In genomic region chr6:160507420-160507819, GRCh38 we compare ENCODE assay signal across 27 cellular contexts.
"Had no signal": no experiment of that assay in that cellular context is flagged by ENCODE, and none has a peak within 500 bp of the region (broad histone marks: within the 10 kb centered on the region; RNA-seq: fewer than 3 reads in every experiment).

No MANE protein-coding gene starts in this region.

- H3K27ac ChIP-seq: breast epithelium, left ventricle myocardium inferior, parathyroid adenoma, psoas muscle, stomach, thyroid gland, upper lobe of right lung had no signal

- H2AFZ ChIP-seq: parathyroid adenoma had no signal

- H3K27me3 ChIP-seq: breast epithelium, stomach, thyroid gland, upper lobe of right lung had no signal

- H3K9me3 ChIP-seq: breast epithelium, thyroid gland had no signal

- H3K4me3 ChIP-seq: breast epithelium, left ventricle myocardium inferior, psoas muscle, smooth muscle cell, stomach, thyroid gland, upper lobe of right lung had no signal

- H3K4me1 ChIP-seq: breast epithelium, left ventricle myocardium inferior, parathyroid adenoma, psoas muscle, stomach, thyroid gland, upper lobe of right lung had no signal

- FAIRE-seq: endothelial cell of umbilical vein, islet of Langerhans had no signal

- H3K9ac ChIP-seq: parathyroid adenoma had no signal

- ATAC-seq: activated naive CD8-positive, alpha-beta T cell treated with anti-CD3 and anti-CD28 coated beads, Interleukin-2, amount 50 U/mL, for 24 hours; psoas muscle; stimulated activated naive B cell treated with anti-CD40 and anti-IgM and Interleukin-4, amounts not matched to agents 10 μg/mL and 1 μg/mL and 100 μg/mL, for 72 hours; T-helper 17 cell; upper lobe of right lung had no signal

- DNase-seq: activated CD4-positive, alpha-beta memory T cell treated with anti-CD3 and anti-CD28 coated beads, Interleukin-2, amount 10 ng/mL, durations not matched to agents 7 days and 5 days; activated CD4-positive, alpha-beta T cell treated with anti-CD3 and anti-CD28 coated beads for 1 hour; activated CD4-positive, alpha-beta T cell treated with anti-CD3 and anti-CD28 coated beads, Interleukin-2, amount 10 ng/mL, durations not matched to agents 7 days and 5 days; activated naive CD8-positive, alpha-beta T cell treated with anti-CD3 and anti-CD28 coated beads, Interleukin-2, amount 50 U/mL, for 24 hours; activated T-cell treated with anti-CD3 and anti-CD28 coated beads, Interleukin-2, amount 50 U/mL, for 48 hours; amygdala; central memory CD4-positive, alpha-beta T cell; foreskin melanocyte; left ventricle myocardium inferior; mammary epithelial cell; naive B cell; nephron progenitor cell; psoas muscle; stimulated activated CD4-positive, alpha-beta T cell treated with anti-CD3 and anti-CD28 coated beads, Interleukin-1b, Interleukin-23, amount 100 ng/mL, for 48 hours; stimulated activated CD4-positive, alpha-beta T cell treated with anti-CD3 and anti-CD28 coated beads, Interleukin-4, amount 100 ng/mL, for 4 hours; stimulated activated CD8-positive, alpha-beta memory T cell treated with anti-CD3 and anti-CD28 coated beads, Interleukin-4, amount 100 ng/mL, for 48 hours; stimulated activated naive B cell treated with anti-CD40 and anti-IgM and Interleukin-4, amounts not matched to agents 10 μg/mL and 1 μg/mL and 100 μg/mL, for 72 hours; stomach; T-helper 17 cell; T1000; thyroid gland; upper lobe of right lung had no signal

- H3K4me2 ChIP-seq: smooth muscle cell had no signal

- H3K79me2 ChIP-seq: parathyroid adenoma had no signal

- H3K36me3 ChIP-seq: breast epithelium, left ventricle myocardium inferior, stomach, thyroid gland, upper lobe of right lung had no signal
